ENCODE assay signal across 16 cellular contexts in genomic region chr10:128116851-128117615, GRCh38. TPM values are rescaled to one million over a fixed set of nuclear protein-coding genes. Genes with fewer than 3 reads are reported as not detected.
A peak's percentile ranks its signal among the peaks of the same experiment; 100 is the strongest.
DNase-seq lines count a peak whose midpoint lies in the region; TF ChIP-seq lines count a peak whose summit lies in the region.
"Had no signal": no experiment of that assay in that cellular context is flagged by ENCODE, and none has a peak within 500 bp of the region (broad histone marks: within the 10 kb centered on the region; RNA-seq: fewer than 3 reads in every experiment).

No MANE protein-coding gene starts in this region.

- no peaks in the 10 kb centered on the region for H3K9me3 Mint-ChIP-seq in neural progenitor cell
- H3K9me3 Mint-ChIP-seq in activated CD4-positive, alpha-beta memory T cell treated with anti-CD3 and anti-CD28 coated beads for 36 hours = no peaks in the 10 kb centered on the region
- H3K9me3 Mint-ChIP-seq: CD8-positive, alpha-beta memory T cell; naive thymus-derived CD4-positive, alpha-beta T cell had no signal

- no peaks in the 10 kb centered on the region for H3K9me3 ChIP-seq in neural progenitor cell (ENCODE audit: low read depth)
- H3K9me3 ChIP-seq: left lung, uterus had no signal

- H3K36me3 ChIP-seq in brain microvascular endothelial cell (replicated peaks) = peaks cover 4% of the 10 kb centered on the region
- peaks cover 20% of the 10 kb centered on the region for H3K36me3 ChIP-seq in neural progenitor cell
- H3K36me3 ChIP-seq: uterus had no signal

- H3K27ac Mint-ChIP-seq in neural progenitor cell = no peak overlapping the region
- no peak overlapping the region for H3K27ac Mint-ChIP-seq in activated CD4-positive, alpha-beta memory T cell treated with anti-CD3 and anti-CD28 coated beads for 36 hours
- H3K27ac Mint-ChIP-seq: CD8-positive, alpha-beta memory T cell had no signal

- H3K79me2 ChIP-seq in neural progenitor cell (ENCODE audit: low read depth) = peaks cover 34% of the 10 kb centered on the region

- no peak overlapping the region for H3K9ac ChIP-seq in neural progenitor cell

- H3K27me3 ChIP-seq in brain microvascular endothelial cell (replicated peaks) (no peaks in the 10 kb centered on the region), neural progenitor cell (no peaks in the 10 kb centered on the region)

- H3K4me1 Mint-ChIP-seq in neural progenitor cell = no peaks in the 10 kb centered on the region
- H3K4me1 Mint-ChIP-seq in activated CD4-positive, alpha-beta memory T cell treated with anti-CD3 and anti-CD28 coated beads for 36 hours (ENCODE audit: low read depth) = peaks cover 7% of the 10 kb centered on the region

- no peak overlapping the region for H3K4me3 ChIP-seq in HFF-Myc (replicated peaks; ENCODE audit: low read depth, low read length)
- no peak overlapping the region for H3K4me3 ChIP-seq in brain microvascular endothelial cell (ENCODE audit: low read depth, low read length)
- no peak overlapping the region for H3K4me3 ChIP-seq in neural progenitor cell
- H3K4me3 ChIP-seq: left lung, SK-N-MC, uterus had no signal

- DNase-seq in EL = peak; percentile 32
- DNase-seq in HFF-Myc (ENCODE audit: extremely low read depth, low read depth) = no peak
- no peak for DNase-seq in brain microvascular endothelial cell
- no peak for DNase-seq in neural progenitor cell (ENCODE audit: low spot score)
- no peak for DNase-seq in NK-92 treated with Interleukin-12 subunit alpha and Interleukin-12 subunit beta, amount 100 ng/mL, for 24 hours (lab: John Stamatoyannopoulos, UW)
- no peak for DNase-seq in stimulated activated CD4-positive, alpha-beta T cell treated with anti-CD3 and anti-CD28 coated beads, Interleukin-4, amount 100 ng/mL, for 1 hour
- no peak for DNase-seq in activated CD4-positive, alpha-beta memory T cell treated with anti-CD3 and anti-CD28 coated beads for 36 hours
- DNase-seq: activated gamma-delta T cell treated with Interleukin-2 at 50 U/mL for 16 hours; CD8-positive, alpha-beta memory T cell; GF-D8; left lung; naive thymus-derived CD4-positive, alpha-beta T cell; NCI-H1417; stimulated activated naive CD4-positive, alpha-beta T cell treated with Interleukin-2 at 50 U/mL for 16 hours; uterus had no signal

- H3K27ac ChIP-seq in brain microvascular endothelial cell = no peak overlapping the region
- H3K27ac ChIP-seq in neural progenitor cell = no peak overlapping the region
- H3K27ac ChIP-seq: left lung, SK-N-MC, uterus had no signal

- TF ChIP-seq CTCF in HFF-Myc (IDR thresholded peaks at IDR 0.05; ENCODE audit: low read depth, low read length, missing control alignments) (peak; percentile 53), brain microvascular endothelial cell (IDR thresholded peaks at IDR 0.05; ENCODE audit: low read depth, low read length, missing control alignments) (peak; percentile 54), neural progenitor cell (IDR thresholded peaks at IDR 0.05) (peak; percentile 66)

- H3K36me3 Mint-ChIP-seq in neural progenitor cell = peaks cover 45% of the 10 kb centered on the region
- peaks cover 81% of the 10 kb centered on the region for H3K36me3 Mint-ChIP-seq in activated CD4-positive, alpha-beta memory T cell treated with anti-CD3 and anti-CD28 coated beads for 36 hours
- H3K36me3 Mint-ChIP-seq: CD8-positive, alpha-beta memory T cell had no signal

- CTCF ChIA-PET in activated CD4-positive, alpha-beta memory T cell treated with anti-CD3 and anti-CD28 coated beads for 36 hours (lab: Charles Lee) = interaction anchor here (1.3 kb wide), 1 partner anchor 82 kb away, joined by 4 read pairs; no protein-coding TSS in a partner anchor

- no peaks in the 10 kb centered on the region for H3K4me1 ChIP-seq in neural progenitor cell
- H3K4me1 ChIP-seq: left lung, uterus had no signal

- no peaks in the 10 kb centered on the region for H3F3A ChIP-seq in neural progenitor cell (ENCODE audit: low read depth)

- in situ Hi-C loops in brain microvascular endothelial cell (cut with HindIII; ENCODE audit: low pct_ligation_motif_present, low sequenced_read_pairs) = no loop called here

- no peak overlapping the region for H2AFZ ChIP-seq in neural progenitor cell (replicated peaks)

- H4K20me1 ChIP-seq in neural progenitor cell (ENCODE audit: low read depth) = peaks cover 54% of the 10 kb centered on the region

- intact Hi-C loops in activated CD4-positive, alpha-beta memory T cell treated with anti-CD3 and anti-CD28 coated beads for 36 hours (cut with micrococcal nuclease) = no loop called here

- H3K4me2 ChIP-seq in neural progenitor cell = no peak overlapping the region

- H3K27me3 Mint-ChIP-seq in neural progenitor cell (ENCODE audit: insufficient read depth, low read depth) = no peaks in the 10 kb centered on the region
- H3K27me3 Mint-ChIP-seq in activated CD4-positive, alpha-beta memory T cell treated with anti-CD3 and anti-CD28 coated beads for 36 hours = no peaks in the 10 kb centered on the region

- POLR2A ChIA-PET in activated CD4-positive, alpha-beta memory T cell treated with anti-CD3 and anti-CD28 coated beads for 36 hours (lab: Charles Lee) = interaction anchor here (1.2 kb wide), 1 partner anchor 14 kb away, joined by 3 read pairs; no protein-coding TSS in a partner anchor

- H3K4me3 Mint-ChIP-seq in neural progenitor cell = no peak overlapping the region
- no peak overlapping the region for H3K4me3 Mint-ChIP-seq in activated CD4-positive, alpha-beta memory T cell treated with anti-CD3 and anti-CD28 coated beads for 36 hours
- H3K4me3 Mint-ChIP-seq: CD8-positive, alpha-beta memory T cell; naive thymus-derived CD4-positive, alpha-beta T cell had no signal

RNA-seq across cellular contexts. Expression of gene MKI67, which starts 9.2 kb away (rescaled TPM):
- 65.8 and 71.3 TPM in 2 replicates for total RNA-seq in neural progenitor cell (ENCODE audit: low replicate concordance)
- total RNA-seq in activated CD4-positive, alpha-beta memory T cell treated with anti-CD3 and anti-CD28 coated beads for 36 hours = 100 to 1,000 TPM; 223 to 241 TPM
